8 cellular contexts compared by ENCODE assay signal in the genomic region with DNA sequence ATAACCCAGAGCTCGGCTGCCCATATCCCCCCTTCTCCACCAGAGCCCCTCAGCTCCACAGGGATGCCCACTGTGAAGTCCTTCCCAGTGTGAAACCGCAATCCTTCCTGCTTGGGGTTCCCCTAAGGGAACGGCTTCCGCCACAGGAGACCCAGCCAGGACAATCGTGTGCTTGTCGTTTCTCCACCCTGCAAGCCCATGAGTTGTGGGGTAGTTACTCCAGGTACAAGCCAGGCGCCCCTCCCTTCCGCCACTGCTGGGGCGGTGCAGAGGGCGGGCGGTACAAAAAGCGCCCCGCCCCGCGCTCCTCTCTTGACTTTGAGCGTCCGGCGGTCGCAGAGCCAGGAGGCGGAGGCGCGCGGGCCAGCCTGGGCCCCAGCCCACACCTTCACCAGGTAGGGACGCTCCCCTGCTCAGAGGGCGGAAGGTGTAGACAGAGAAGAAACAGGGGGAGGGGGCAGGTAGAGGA. TPM values are rescaled to one million over a fixed set of nuclear protein-coding genes. Genes with fewer than 3 reads are reported as not detected.
A peak's percentile ranks its signal among the peaks of the same experiment; 100 is the strongest.
DNase-seq lines count a peak whose midpoint lies in the region; ATAC-seq and TF ChIP-seq lines count a peak whose summit lies in the region.

A gene with protein sequence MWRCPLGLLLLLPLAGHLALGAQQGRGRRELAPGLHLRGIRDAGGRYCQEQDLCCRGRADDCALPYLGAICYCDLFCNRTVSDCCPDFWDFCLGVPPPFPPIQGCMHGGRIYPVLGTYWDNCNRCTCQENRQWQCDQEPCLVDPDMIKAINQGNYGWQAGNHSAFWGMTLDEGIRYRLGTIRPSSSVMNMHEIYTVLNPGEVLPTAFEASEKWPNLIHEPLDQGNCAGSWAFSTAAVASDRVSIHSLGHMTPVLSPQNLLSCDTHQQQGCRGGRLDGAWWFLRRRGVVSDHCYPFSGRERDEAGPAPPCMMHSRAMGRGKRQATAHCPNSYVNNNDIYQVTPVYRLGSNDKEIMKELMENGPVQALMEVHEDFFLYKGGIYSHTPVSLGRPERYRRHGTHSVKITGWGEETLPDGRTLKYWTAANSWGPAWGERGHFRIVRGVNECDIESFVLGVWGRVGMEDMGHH (plus strand): TSS at position 315 of the 469 bp plus-strand sequence. CDS start 634 bp downstream, outside the sequence.

- H3K4me3 Mint-ChIP-seq in activated naive CD8-positive, alpha-beta T cell treated with anti-CD3 and anti-CD28 coated beads, Interleukin-2, amount 10 ng/mL, durations not matched to agents 7 days and 5 days: no peak within 1 kb of the TSS
- no peak within 1 kb of the TSS for H3K4me3 Mint-ChIP-seq in activated naive CD8-positive, alpha-beta T cell treated with anti-CD3 and anti-CD28 coated beads for 36 hours

- H3K4me1 ChIP-seq in mucosa of rectum (ENCODE audit: control insufficient read depth in 2 of 2, insufficient read depth in 2 of 2, low read length in 2 of 2): peaks cover 27 to 58% of the 10 kb centered on the region in 2 donors

- H3K27ac ChIP-seq in mucosa of rectum (ENCODE audit: low read depth in 2 of 2, low read length in 2 of 2): peak within 1 kb of the TSS; percentile 97

- H3K4me3 ChIP-seq in epithelial cell of esophagus (ENCODE audit: low read length) (peak within 1 kb of the TSS; percentile 74), mucosa of rectum (ENCODE audit: low read length in 2 of 2) (peak within 1 kb of the TSS; percentile 88 to 94)

- H3K36me3 ChIP-seq in mucosa of rectum (ENCODE audit: control insufficient read depth in 2 of 2, insufficient read depth in 2 of 2, low read length in 2 of 2): peaks cover 0 to 6% of the 10 kb centered on the region in 2 donors

- H3K9me3 ChIP-seq in mucosa of rectum (ENCODE audit: control insufficient read depth in 2 of 2, low read length in 2 of 2): no peaks in the 10 kb centered on the region

- ATAC-seq in activated naive CD8-positive, alpha-beta T cell treated with anti-CD3 and anti-CD28 coated beads, Interleukin-2, amount 10 ng/mL, durations not matched to agents 7 days and 5 days (ENCODE audit: low read depth): peak; percentile 23
- ATAC-seq in HG02938 (IDR thresholded peaks at IDR 0.05; ENCODE audit: unreplicated experiment): no peak
- no peak for ATAC-seq in HG03378 (IDR thresholded peaks at IDR 0.05; ENCODE audit: unreplicated experiment)

- H3K9ac ChIP-seq in mucosa of rectum (ENCODE audit: low read depth in 1 of 2, low read length in 2 of 2): peak within 1 kb of the TSS; percentile 87 to 97

- H3K27me3 ChIP-seq in mucosa of rectum (ENCODE audit: control insufficient read depth in 2 of 2, insufficient read depth in 2 of 2, low read length in 2 of 2): no peaks in the 10 kb centered on the region

- POLR2A ChIA-PET in activated naive CD8-positive, alpha-beta T cell treated with anti-CD3 and anti-CD28 coated beads, Interleukin-2, amount 10 ng/mL, durations not matched to agents 7 days and 5 days (lab: Charles Lee): no interaction called here

- no peaks in the 10 kb centered on the region for H3K9me3 Mint-ChIP-seq in activated naive CD8-positive, alpha-beta T cell treated with anti-CD3 and anti-CD28 coated beads, Interleukin-2, amount 10 ng/mL, durations not matched to agents 7 days and 5 days
- H3K9me3 Mint-ChIP-seq in activated naive CD8-positive, alpha-beta T cell treated with anti-CD3 and anti-CD28 coated beads for 36 hours: no peaks in the 10 kb centered on the region

- no peaks in the 10 kb centered on the region for H3K4me1 Mint-ChIP-seq in activated naive CD8-positive, alpha-beta T cell treated with anti-CD3 and anti-CD28 coated beads, Interleukin-2, amount 10 ng/mL, durations not matched to agents 7 days and 5 days
- peaks cover 2% of the 10 kb centered on the region for H3K4me1 Mint-ChIP-seq in activated naive CD8-positive, alpha-beta T cell treated with anti-CD3 and anti-CD28 coated beads for 36 hours

- H3K27me3 Mint-ChIP-seq in activated naive CD8-positive, alpha-beta T cell treated with anti-CD3 and anti-CD28 coated beads, Interleukin-2, amount 10 ng/mL, durations not matched to agents 7 days and 5 days: peaks cover 9% of the 10 kb centered on the region
- H3K27me3 Mint-ChIP-seq in activated naive CD8-positive, alpha-beta T cell treated with anti-CD3 and anti-CD28 coated beads for 36 hours: peaks cover 11% of the 10 kb centered on the region

- H3K27ac Mint-ChIP-seq in activated naive CD8-positive, alpha-beta T cell treated with anti-CD3 and anti-CD28 coated beads, Interleukin-2, amount 10 ng/mL, durations not matched to agents 7 days and 5 days: no peak within 1 kb of the TSS
- no peak within 1 kb of the TSS for H3K27ac Mint-ChIP-seq in activated naive CD8-positive, alpha-beta T cell treated with anti-CD3 and anti-CD28 coated beads for 36 hours

- TF ChIP-seq CTCF in epithelial cell of esophagus (IDR thresholded peaks at IDR 0.05; ENCODE audit: insufficient read depth, low read depth, low read length, missing control alignments): no peak

- no peak for DNase-seq in activated naive CD8-positive, alpha-beta T cell treated with anti-CD3 and anti-CD28 coated beads, Interleukin-2, amount 10 ng/mL, durations not matched to agents 7 days and 5 days
- no peak for DNase-seq in activated naive CD8-positive, alpha-beta T cell treated with anti-CD3 and anti-CD28 coated beads for 36 hours
- DNase-seq in epithelial cell of esophagus (ENCODE audit: low read depth) (peak; percentile 83), NCI-H2196 treated with DMSO at 0.1 percent for 48 hours (lab: John Stamatoyannopoulos, UW; ENCODE audit: unreplicated experiment) (no peak)
- no peak for DNase-seq in activated CD4-positive, alpha-beta T cell treated with anti-CD3 and anti-CD28 coated beads for 4 hours

- no peaks in the 10 kb centered on the region for H3K36me3 Mint-ChIP-seq in activated naive CD8-positive, alpha-beta T cell treated with anti-CD3 and anti-CD28 coated beads, Interleukin-2, amount 10 ng/mL, durations not matched to agents 7 days and 5 days
- no peaks in the 10 kb centered on the region for H3K36me3 Mint-ChIP-seq in activated naive CD8-positive, alpha-beta T cell treated with anti-CD3 and anti-CD28 coated beads for 36 hours

RNA-seq across cellular contexts. Expression of the gene that starts here (rescaled TPM):
- not detected for total RNA-seq in activated naive CD8-positive, alpha-beta T cell treated with anti-CD3 and anti-CD28 coated beads, Interleukin-2, amount 10 ng/mL, durations not matched to agents 7 days and 5 days
- total RNA-seq in activated naive CD8-positive, alpha-beta T cell treated with anti-CD3 and anti-CD28 coated beads for 36 hours: not detected

Comparison
In these comparisons a context has a peak if more than half of its experiments do, and no peak if none do; other contexts are left out.
1. Peak in ATAC-seq in activated naive CD8-positive, alpha-beta T cell treated with anti-CD3 and anti-CD28 coated beads, Interleukin-2, amount 10 ng/mL, durations not matched to agents 7 days and 5 days; RNA of the gene not detected or under 1 TPM.